ENCODE assay signal across 20 cellular contexts in the genomic region with DNA sequence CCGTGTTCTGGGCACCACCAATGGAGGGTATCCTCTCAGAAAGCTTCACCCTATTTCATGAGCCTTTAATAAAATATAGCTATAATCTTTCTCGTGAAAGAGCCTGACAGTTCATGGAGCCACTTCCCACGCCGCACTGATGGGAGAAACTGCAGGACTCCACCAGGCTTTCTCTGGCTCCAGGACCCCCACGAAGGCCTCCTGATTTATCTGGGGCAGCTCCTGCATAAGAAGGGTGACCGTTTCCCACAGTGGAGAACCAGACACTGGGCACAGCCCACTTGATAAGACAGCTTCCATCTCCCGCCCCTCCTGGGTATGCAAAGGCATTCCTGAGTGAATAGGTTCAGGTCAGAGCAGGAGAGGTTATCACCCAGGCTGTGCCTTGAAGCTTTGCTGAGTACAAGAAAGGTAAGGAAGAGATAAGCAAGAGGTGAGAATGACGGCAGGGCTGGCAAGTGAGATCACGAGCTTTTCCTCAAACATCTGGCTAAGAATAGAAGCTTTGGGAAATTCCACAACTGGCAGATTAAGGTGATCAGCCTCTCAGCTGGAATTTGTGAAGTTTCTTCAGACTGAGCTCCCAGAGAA.
DNase-seq lines count a peak whose midpoint lies in the region; ATAC-seq, FAIRE-seq and TF ChIP-seq lines count a peak whose summit lies in the region.
"Had no signal": no experiment of that assay in that cellular context is flagged by ENCODE, and none has a peak within 500 bp of the region (broad histone marks: within the 10 kb centered on the region; RNA-seq: fewer than 3 reads in every experiment).

No MANE protein-coding gene starts in this region.

- H3K36me3 Mint-ChIP-seq in chondrocyte (ENCODE audit: low read depth) (peaks cover 33% of the 10 kb centered on the region), progenitor cell of endocrine pancreas (ENCODE audit: insufficient read depth) (no peaks in the 10 kb centered on the region)

- DNase-seq in left ventricle myocardium superior = no peak
- DNase-seq in Right ventricle myocardium superior = no peak
- DNase-seq in chondrocyte (ENCODE audit: low spot score) = no peak
- DNase-seq in islet precursor cell = peak; percentile 80
- DNase-seq in progenitor cell of endocrine pancreas (ENCODE audit: low spot score, unreplicated experiment) = no peak
- no peak for DNase-seq in amygdala (lab: John Stamatoyannopoulos, UW)
- DNase-seq in AG20443 (ENCODE audit: low spot score) = no peak
- no peak for DNase-seq in D721Med (ENCODE audit: insufficient read length, low spot score)
- DNase-seq: CD4-positive, alpha-beta T cell; GOT3; MV-4-11; NCI-H1694 treated with DMSO at 0.1 percent for 48 hours; NCI-H510A treated with DMSO at 0.1 percent for 48 hours; NCI-H774; OCI-M1; SHP77 treated with DMSO at 0.1 percent for 48 hours had no signal

- H3K4me3 Mint-ChIP-seq in chondrocyte (ENCODE audit: unreplicated experiment) (no peak overlapping the region), progenitor cell of endocrine pancreas (ENCODE audit: low read depth) (no peak overlapping the region)
- H3K4me3 Mint-ChIP-seq: CD4-positive, alpha-beta T cell had no signal

- ATAC-seq in left ventricle myocardium superior (peak; percentile 18), Right ventricle myocardium superior (ENCODE audit: poor library complexity) (no peak)
- ATAC-seq: K562 had no signal

- TF ChIP-seq CTCF in chondrocyte (IDR thresholded peaks at IDR 0.05) (no peak), progenitor cell of endocrine pancreas (IDR thresholded peaks at IDR 0.05; ENCODE audit: unreplicated experiment) (no peak), D721Med (IDR thresholded peaks at IDR 0.05; ENCODE audit: insufficient read depth, missing control alignments) (no peak)

- no peak for FAIRE-seq in D721Med (lab: Jason Lieb, UNC)
- FAIRE-seq: A204.1, GM12891, GM19239, K562 had no signal

- H3K27me3 Mint-ChIP-seq in chondrocyte (ENCODE audit: low read depth) = no peaks in the 10 kb centered on the region
- peaks cover 15% of the 10 kb centered on the region for H3K27me3 Mint-ChIP-seq in progenitor cell of endocrine pancreas

- no peaks in the 10 kb centered on the region for H3K4me1 Mint-ChIP-seq in chondrocyte (ENCODE audit: low read depth)
- H3K4me1 Mint-ChIP-seq in progenitor cell of endocrine pancreas (ENCODE audit: low read depth) = peaks cover 29% of the 10 kb centered on the region

- H3K9me3 Mint-ChIP-seq in chondrocyte (ENCODE audit: low read depth) = no peaks in the 10 kb centered on the region
- peaks cover 3% of the 10 kb centered on the region for H3K9me3 Mint-ChIP-seq in progenitor cell of endocrine pancreas (ENCODE audit: low read depth)
- H3K9me3 Mint-ChIP-seq: CD4-positive, alpha-beta T cell had no signal

- H3K27ac Mint-ChIP-seq in chondrocyte (ENCODE audit: unreplicated experiment) = peak overlapping the region; percentile 58
- H3K27ac Mint-ChIP-seq in progenitor cell of endocrine pancreas = peak overlapping the region; percentile 91
- H3K27ac Mint-ChIP-seq: CD4-positive, alpha-beta T cell had no signal

- intact Hi-C loops in left ventricle myocardium superior (cut with micrococcal nuclease) (no loop called here), Right ventricle myocardium superior (cut with DNase I) (no loop called here)
